Comparison of ENCODE assay signal across 26 cellular contexts in genomic region chr5:43875741-43876140, GRCh38.
"Had no signal": no experiment of that assay in that cellular context is flagged by ENCODE, and none has a peak within 500 bp of the region (broad histone marks: within the 10 kb centered on the region; RNA-seq: fewer than 3 reads in every experiment).

No MANE protein-coding gene starts in this region.

- FAIRE-seq: small intestine had no signal

- H3K27me3 ChIP-seq: neutrophil, ovary, right lobe of liver, sigmoid colon, stomach, thyroid gland, tibial nerve, upper lobe of right lung, uterus had no signal

- H2AFZ ChIP-seq: parathyroid adenoma had no signal

- H3K36me3 ChIP-seq: neutrophil, ovary, right lobe of liver, sigmoid colon, stomach, thoracic aorta, thyroid gland, tibial nerve, upper lobe of right lung, uterus had no signal

- H3K4me3 ChIP-seq: ovary, psoas muscle, right lobe of liver, sigmoid colon, stomach, thoracic aorta, thyroid gland, tibial nerve, upper lobe of right lung, uterus had no signal

- DNase-seq: naive thymus-derived CD8-positive, alpha-beta T cell; nephron progenitor cell; nucleus accumbens; ovary; posterior cingulate gyrus; psoas muscle; right cardiac atrium; right lobe of liver; sigmoid colon; small intestine; stimulated activated CD4-positive, alpha-beta T cell treated with anti-CD3 and anti-CD28 coated beads, Interleukin-15, amount 100 ng/mL, for 24 hours; stimulated activated CD4-positive, alpha-beta T cell treated with anti-CD3 and anti-CD28 coated beads, Interleukin-2, amount 100 ng/mL, for 24 hours; stimulated activated CD4-positive, alpha-beta T cell treated with anti-CD3 and anti-CD28 coated beads, Interleukin-2, amount 100 ng/mL, for 48 hours; stimulated activated CD4-positive, alpha-beta T cell treated with anti-CD3 and anti-CD28 coated beads, Interleukin-4, amount 100 ng/mL, for 24 hours; stimulated activated naive B cell treated with anti-CD40 and anti-IgM and Interleukin-4, amounts not matched to agents 10 μg/mL and 1 μg/mL and 100 μg/mL, for 72 hours; stimulated activated naive CD4-positive, alpha-beta T cell treated with Interleukin-2 at 50 U/mL for 16 hours; stomach; thyroid gland; upper lobe of right lung; uterus had no signal

- H3K9me3 ChIP-seq: neutrophil, ovary, psoas muscle, right lobe of liver, sigmoid colon, stomach, thoracic aorta, thyroid gland, tibial nerve, upper lobe of right lung, uterus had no signal

- H3K27ac ChIP-seq: neutrophil, ovary, parathyroid adenoma, psoas muscle, right lobe of liver, sigmoid colon, stomach, thoracic aorta, thyroid gland, tibial nerve, upper lobe of right lung, uterus had no signal

- H3K4me1 ChIP-seq: parathyroid adenoma, psoas muscle, right lobe of liver, sigmoid colon, stomach, thyroid gland, tibial nerve, upper lobe of right lung, uterus had no signal

- H3K79me2 ChIP-seq: parathyroid adenoma had no signal

- H3K9ac ChIP-seq: parathyroid adenoma had no signal

- ATAC-seq: naive thymus-derived CD8-positive, alpha-beta T cell; natural killer cell treated with Interleukin-12 subunit alpha and Interleukin-12 subunit beta and Interleukin-15 and Interleukin-18, amount 100 ng/mL, for 72 hours; psoas muscle; right cardiac atrium; right lobe of liver; stimulated activated effector memory CD8-positive, alpha-beta T cell treated with anti-CD3 and anti-CD28 coated beads, Interleukin-12 subunit alpha, Interleukin-12 subunit beta, amount 100 ng/mL, for 72 hours; stimulated activated naive B cell treated with anti-CD40 and anti-IgM and Interleukin-4, amounts not matched to agents 10 μg/mL and 1 μg/mL and 100 μg/mL, for 72 hours; upper lobe of right lung had no signal
